In the genomic region with DNA sequence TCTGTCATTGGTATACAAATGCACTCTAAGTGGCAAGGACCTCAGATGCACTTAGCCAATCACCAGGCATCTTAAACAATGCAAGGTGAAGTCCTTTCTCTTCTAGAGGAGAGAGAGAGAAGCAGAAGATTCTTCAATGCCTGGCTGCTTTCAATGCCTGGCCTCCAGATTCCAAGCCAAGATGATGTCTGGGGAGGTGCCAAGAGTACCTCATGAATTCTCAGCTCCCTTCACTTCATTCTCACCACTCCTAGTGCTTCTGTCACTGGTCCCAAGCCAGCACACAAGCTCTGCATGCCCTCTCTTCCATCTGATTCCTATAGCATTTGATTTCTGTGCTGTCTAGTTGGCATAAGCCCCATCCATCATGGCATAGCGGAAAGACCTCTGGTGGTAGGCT, we compare ENCODE assay signal across 19 cellular contexts.
"Had no signal": no experiment of that assay in that cellular context is flagged by ENCODE, and none has a peak within 500 bp of the region (broad histone marks: within the 10 kb centered on the region; RNA-seq: fewer than 3 reads in every experiment).

No MANE protein-coding gene starts in this region.

- DNase-seq: naive thymus-derived CD8-positive, alpha-beta T cell; nephron progenitor cell; occipital lobe; ovary; psoas muscle; right cardiac atrium; right lobe of liver; sigmoid colon; small intestine; stimulated activated CD4-positive, alpha-beta T cell treated with anti-CD3 and anti-CD28 coated beads, Interleukin-15, amount 100 ng/mL, for 24 hours; stimulated activated CD4-positive, alpha-beta T cell treated with anti-CD3 and anti-CD28 coated beads, Interleukin-2, amount 100 ng/mL, for 24 hours; stimulated activated CD4-positive, alpha-beta T cell treated with anti-CD3 and anti-CD28 coated beads, Interleukin-2, amount 100 ng/mL, for 48 hours; stimulated activated CD4-positive, alpha-beta T cell treated with anti-CD3 and anti-CD28 coated beads, Interleukin-4, amount 100 ng/mL, for 24 hours; stimulated activated naive B cell treated with anti-CD40 and anti-IgM and Interleukin-4, amounts not matched to agents 10 μg/mL and 1 μg/mL and 100 μg/mL, for 72 hours; stimulated activated naive CD4-positive, alpha-beta T cell treated with Interleukin-2 at 50 U/mL for 16 hours; stomach; thyroid gland; trophoblast cell; upper lobe of left lung had no signal
